Comparison of ENCODE assay signal across 14 cellular contexts in the genomic region with DNA sequence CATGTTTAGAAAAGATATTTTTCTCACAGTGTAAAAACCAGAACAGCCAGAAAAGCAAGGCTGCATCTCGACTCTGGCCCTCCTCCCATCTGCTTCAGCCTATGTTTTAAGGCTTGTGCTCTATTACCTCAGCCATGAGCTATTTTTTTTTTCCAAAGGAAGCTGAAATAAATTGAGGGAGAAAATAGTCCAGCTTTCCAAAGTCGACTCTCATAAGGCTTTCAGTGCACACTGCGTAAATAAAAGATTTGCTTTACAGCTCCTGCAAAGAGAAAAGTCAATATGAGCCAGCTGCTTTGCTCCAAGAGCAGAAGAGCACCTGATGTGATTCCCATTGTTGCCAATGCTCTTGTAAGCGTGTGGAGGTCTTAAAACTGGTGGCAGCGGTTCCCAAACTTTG. TPM values are rescaled to one million over a fixed set of nuclear protein-coding genes. Genes with fewer than 3 reads are reported as not detected.
DNase-seq lines count a peak whose midpoint lies in the region; TF ChIP-seq lines count a peak whose summit lies in the region.
"Had no signal": no experiment of that assay in that cellular context is flagged by ENCODE, and none has a peak within 500 bp of the region (broad histone marks: within the 10 kb centered on the region; RNA-seq: fewer than 3 reads in every experiment).

No MANE protein-coding gene starts in this region.

- no peaks in the 10 kb centered on the region for H3K4me1 ChIP-seq in left ventricle myocardium inferior
- H3K4me1 ChIP-seq in transverse colon = peaks cover 0 to 32% (median 5%) of the 10 kb centered on the region in 4 donors
- H3K4me1 ChIP-seq: left lung had no signal

- no peaks in the 10 kb centered on the region for H3K9me3 Mint-ChIP-seq in activated T-helper 1 cell treated with anti-CD3 and anti-CD28 coated beads, Interleukin-12 subunit alpha, Interleukin-12 subunit beta, Interleukin-2, Interleukin-4 antibody, amounts not matched to agents 30 ng/mL and 10 ng/mL and 1 ng/mL, durations not matched to agents 14 hours and 24 hours and 36 hours
- H3K9me3 Mint-ChIP-seq: naive B cell had no signal

- H3K27me3 ChIP-seq in left ventricle myocardium inferior (ENCODE audit: low read depth) (peaks cover 5% of the 10 kb centered on the region), transverse colon (no peaks in the 10 kb centered on the region)
- H3K27me3 ChIP-seq: heart left ventricle, left lung had no signal

- intact Hi-C loops in left ventricle myocardium inferior (cut with micrococcal nuclease) = no loop called here
- intact Hi-C loops in transverse colon (cut with DNase I; ENCODE audit: low total_unique reads) = no loop called here
- intact Hi-C loops in activated T-helper 1 cell treated with anti-CD3 and anti-CD28 coated beads, Interleukin-12 subunit alpha, Interleukin-12 subunit beta, Interleukin-2, Interleukin-4 antibody, amounts not matched to agents 30 ng/mL and 10 ng/mL and 1 ng/mL, durations not matched to agents 14 hours and 24 hours and 36 hours (cut with micrococcal nuclease) = no loop called here

- TF ChIP-seq EP300 in transverse colon (IDR thresholded peaks at IDR 0.05; ENCODE audit: low read depth) = no peak

- H3K4me3 ChIP-seq in left ventricle myocardium inferior (no peak overlapping the region), transverse colon (peak overlapping the region in 2 of 4 donors; percentile 16 to 28)
- H3K4me3 ChIP-seq: left lung had no signal

- H3K36me3 ChIP-seq in left ventricle myocardium inferior (no peaks in the 10 kb centered on the region), transverse colon (no peaks in the 10 kb centered on the region)
- H3K36me3 ChIP-seq: heart left ventricle, left lung had no signal

- no peaks in the 10 kb centered on the region for H3K9me3 ChIP-seq in left ventricle myocardium inferior (replicated peaks)
- H3K9me3 ChIP-seq in transverse colon = no peaks in the 10 kb centered on the region
- H3K9me3 ChIP-seq: heart left ventricle, left lung had no signal

- no peak overlapping the region for H3K4me3 Mint-ChIP-seq in activated T-helper 1 cell treated with anti-CD3 and anti-CD28 coated beads, Interleukin-12 subunit alpha, Interleukin-12 subunit beta, Interleukin-2, Interleukin-4 antibody, amounts not matched to agents 30 ng/mL and 10 ng/mL and 1 ng/mL, durations not matched to agents 14 hours and 24 hours and 36 hours
- H3K4me3 Mint-ChIP-seq: naive B cell had no signal

- H3K27me3 Mint-ChIP-seq in activated T-helper 1 cell treated with anti-CD3 and anti-CD28 coated beads, Interleukin-12 subunit alpha, Interleukin-12 subunit beta, Interleukin-2, Interleukin-4 antibody, amounts not matched to agents 30 ng/mL and 10 ng/mL and 1 ng/mL, durations not matched to agents 14 hours and 24 hours and 36 hours (ENCODE audit: insufficient read depth) = no peaks in the 10 kb centered on the region

- no peak for TF ChIP-seq POLR2A in transverse colon (IDR thresholded peaks at IDR 0.05)

- TF ChIP-seq CTCF in left ventricle myocardium inferior (IDR thresholded peaks at IDR 0.05; ENCODE audit: borderline replicate concordance) (no peak), transverse colon (IDR thresholded peaks at IDR 0.05) (no peak)

- in situ Hi-C loops in transverse colon (cut with MboI; ENCODE audit: low pct_ligation_motif_present in 1 of 4, low pct_unique_long_range_greater_than_20kb in 1 of 4, low sequenced_read_pairs in 3 of 4) = no loop called here

- no peak overlapping the region for H3K27ac Mint-ChIP-seq in activated T-helper 1 cell treated with anti-CD3 and anti-CD28 coated beads, Interleukin-12 subunit alpha, Interleukin-12 subunit beta, Interleukin-2, Interleukin-4 antibody, amounts not matched to agents 30 ng/mL and 10 ng/mL and 1 ng/mL, durations not matched to agents 14 hours and 24 hours and 36 hours
- H3K27ac Mint-ChIP-seq: naive B cell had no signal

- H3K27ac ChIP-seq in left ventricle myocardium inferior (replicated peaks) (peak overlapping the region; percentile 57), transverse colon (peak overlapping the region; percentile 51 to 72 (median 59))
- H3K27ac ChIP-seq: epithelial cell of prostate, left lung had no signal

- peak; percentile 20 for DNase-seq in NCI-H2196 (lab: John Stamatoyannopoulos, UW; ENCODE audit: unreplicated experiment)
- DNase-seq in NCI-H2196 treated with DMSO at 0.1 percent for 48 hours (lab: John Stamatoyannopoulos, UW; ENCODE audit: unreplicated experiment) = no peak
- DNase-seq in NCI-H345 (lab: John Stamatoyannopoulos, UW) = peak; percentile 67
- DNase-seq in left ventricle myocardium inferior = no peak
- DNase-seq in transverse colon = no peak
- DNase-seq in activated T-helper 1 cell treated with anti-CD3 and anti-CD28 coated beads, Interleukin-12 subunit alpha, Interleukin-12 subunit beta, Interleukin-2, Interleukin-4 antibody, amounts not matched to agents 30 ng/mL and 10 ng/mL and 1 ng/mL, durations not matched to agents 14 hours and 24 hours and 36 hours (ENCODE audit: low spot score) = no peak
- DNase-seq in globus pallidus (ENCODE audit: low spot score) = no peak
- DNase-seq in iPS-NIHi11 (ENCODE audit: low spot score) = no peak
- DNase-seq: heart left ventricle; left lung; naive B cell; stimulated activated CD4-positive, alpha-beta T cell treated with anti-CD3 and anti-CD28 coated beads, Interleukin-2, amount 100 ng/mL, for 48 hours had no signal

- WGBS in transverse colon (ENCODE audit: low coverage in 1 of 2), 2 donors = 27 to 38% methylated on average over 5 of the region's 5 CpGs

- no peaks in the 10 kb centered on the region for H3K4me1 Mint-ChIP-seq in activated T-helper 1 cell treated with anti-CD3 and anti-CD28 coated beads, Interleukin-12 subunit alpha, Interleukin-12 subunit beta, Interleukin-2, Interleukin-4 antibody, amounts not matched to agents 30 ng/mL and 10 ng/mL and 1 ng/mL, durations not matched to agents 14 hours and 24 hours and 36 hours (ENCODE audit: low read depth)
- H3K4me1 Mint-ChIP-seq: naive B cell had no signal

- no peaks in the 10 kb centered on the region for H3K36me3 Mint-ChIP-seq in activated T-helper 1 cell treated with anti-CD3 and anti-CD28 coated beads, Interleukin-12 subunit alpha, Interleukin-12 subunit beta, Interleukin-2, Interleukin-4 antibody, amounts not matched to agents 30 ng/mL and 10 ng/mL and 1 ng/mL, durations not matched to agents 14 hours and 24 hours and 36 hours (ENCODE audit: low read depth)

RNA-seq across cellular contexts. Expression of a gene that starts 26.7 kb away (rescaled TPM):
- not detected for total RNA-seq in left ventricle myocardium inferior
- total RNA-seq in transverse colon = 1 to 10 TPM in 1 of 4 donors, under 1 TPM in 2, not detected in 1; 0.55 to 3.6 (median 0.95) TPM
- not detected in 2 replicates for total RNA-seq in activated T-helper 1 cell treated with anti-CD3 and anti-CD28 coated beads, Interleukin-12 subunit alpha, Interleukin-12 subunit beta, Interleukin-2, Interleukin-4 antibody, amounts not matched to agents 30 ng/mL and 10 ng/mL and 1 ng/mL, durations not matched to agents 14 hours and 24 hours and 36 hours
- total RNA-seq: H4 had no signal

RNA-seq across cellular contexts. Expression of a gene that starts 29.4 kb away (rescaled TPM):
- total RNA-seq in left ventricle myocardium inferior = 4.2 TPM
- 1 to 10 TPM; 2.2 to 9.2 (median 4.4) TPM for total RNA-seq in transverse colon
- total RNA-seq in activated T-helper 1 cell treated with anti-CD3 and anti-CD28 coated beads, Interleukin-12 subunit alpha, Interleukin-12 subunit beta, Interleukin-2, Interleukin-4 antibody, amounts not matched to agents 30 ng/mL and 10 ng/mL and 1 ng/mL, durations not matched to agents 14 hours and 24 hours and 36 hours = 16.0 and 16.5 TPM in 2 replicates

RNA-seq across cellular contexts. Expression of a gene that starts 43.4 kb away (rescaled TPM):
- 5.1 TPM for total RNA-seq in left ventricle myocardium inferior
- 1 to 10 TPM; 1.8 to 6.8 (median 5.3) TPM for total RNA-seq in transverse colon
- total RNA-seq in activated T-helper 1 cell treated with anti-CD3 and anti-CD28 coated beads, Interleukin-12 subunit alpha, Interleukin-12 subunit beta, Interleukin-2, Interleukin-4 antibody, amounts not matched to agents 30 ng/mL and 10 ng/mL and 1 ng/mL, durations not matched to agents 14 hours and 24 hours and 36 hours = 4.1 and 4.5 TPM in 2 replicates

Comparison
In these comparisons a context has a peak if more than half of its experiments do, and no peak if none do; other contexts are left out.
1. DNase-seq: peak in NCI-H2196 (single experiment) and NCI-H345 (single experiment); none in NCI-H2196 treated with DMSO at 0.1 percent for 48 hours (single experiment), left ventricle myocardium inferior (single experiment), transverse colon (single experiment), activated T-helper 1 cell treated with anti-CD3 and anti-CD28 coated beads, Interleukin-12 subunit alpha, Interleukin-12 subunit beta, Interleukin-2, Interleukin-4 antibody, amounts not matched to agents 30 ng/mL and 10 ng/mL and 1 ng/mL, durations not matched to agents 14 hours and 24 hours and 36 hours (single experiment), globus pallidus (single experiment) and iPS-NIHi11 (single experiment).